12 cellular contexts compared by ENCODE assay signal in the genomic region with DNA sequence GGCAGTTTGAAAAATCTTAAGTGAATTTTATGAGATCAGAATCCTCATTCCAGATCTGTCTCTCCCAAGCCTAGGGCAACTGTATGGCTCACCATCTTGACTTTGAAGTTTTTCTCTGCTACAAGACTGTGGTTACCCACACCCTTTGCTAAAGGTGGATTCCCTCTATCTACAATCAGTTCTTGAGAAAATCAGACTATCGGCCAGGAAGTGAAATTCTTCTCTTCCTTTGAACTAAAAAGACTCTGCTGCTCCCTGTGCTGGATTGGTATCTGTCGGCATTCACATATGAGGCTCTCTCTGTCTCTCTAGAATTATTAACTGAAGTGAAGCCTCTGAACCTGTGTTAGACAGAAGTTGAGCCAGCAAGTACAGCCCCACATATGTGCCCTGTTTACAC.
A peak's percentile ranks its signal among the peaks of the same experiment; 100 is the strongest.
DNase-seq lines count a peak whose midpoint lies in the region; ATAC-seq and TF ChIP-seq lines count a peak whose summit lies in the region.
"Had no signal": no experiment of that assay in that cellular context is flagged by ENCODE, and none has a peak within 500 bp of the region (broad histone marks: within the 10 kb centered on the region; RNA-seq: fewer than 3 reads in every experiment).

No MANE protein-coding gene starts in this region.

- H2AFZ ChIP-seq in KMS-11 (ENCODE audit: low read depth) = no peak overlapping the region

- CTCF ChIA-PET in activated naive CD4-positive, alpha-beta T cell treated with anti-CD3 and anti-CD28 coated beads, Interleukin-2, amount 10 ng/mL, durations not matched to agents 7 days and 5 days (lab: Charles Lee) = no interaction called here

- H3K4me3 Mint-ChIP-seq in activated naive CD4-positive, alpha-beta T cell treated with anti-CD3 and anti-CD28 coated beads, Interleukin-2, amount 10 ng/mL, durations not matched to agents 7 days and 5 days = no peak overlapping the region
- no peak overlapping the region for H3K4me3 Mint-ChIP-seq in effector memory CD8-positive, alpha-beta T cell
- no peak overlapping the region for H3K4me3 Mint-ChIP-seq in stimulated activated effector memory CD8-positive, alpha-beta T cell treated with anti-CD3 and anti-CD28 coated beads, Interleukin-12 subunit alpha, Interleukin-12 subunit beta, amount 100 ng/mL, for 72 hours
- H3K4me3 Mint-ChIP-seq: B cell had no signal

- no peaks in the 10 kb centered on the region for H3K36me3 ChIP-seq in KMS-11 (ENCODE audit: insufficient read depth)

- H3K9ac ChIP-seq in KMS-11 = no peak overlapping the region
- H3K9ac ChIP-seq: SK-N-SH had no signal

- no peak for TF ChIP-seq CTCF in KMS-11 (conservative IDR thresholded peaks at IDR 0.05; ENCODE audit: low read depth, low read length)

- no peaks in the 10 kb centered on the region for H3K27me3 ChIP-seq in KMS-11 (ENCODE audit: insufficient read depth, low read depth)

- peak overlapping the region; percentile 25; the same call in 1 of the 2 replicates for H3K4me2 ChIP-seq in KMS-11
- H3K4me2 ChIP-seq: SK-N-SH had no signal

- H4K20me1 ChIP-seq in KMS-11 (ENCODE audit: insufficient read depth) = no peaks in the 10 kb centered on the region

- peaks cover 13% of the 10 kb centered on the region for H3K27me3 Mint-ChIP-seq in activated naive CD4-positive, alpha-beta T cell treated with anti-CD3 and anti-CD28 coated beads, Interleukin-2, amount 10 ng/mL, durations not matched to agents 7 days and 5 days
- H3K27me3 Mint-ChIP-seq in effector memory CD8-positive, alpha-beta T cell = no peaks in the 10 kb centered on the region
- H3K27me3 Mint-ChIP-seq: B cell had no signal

- H3K36me3 Mint-ChIP-seq in activated naive CD4-positive, alpha-beta T cell treated with anti-CD3 and anti-CD28 coated beads, Interleukin-2, amount 10 ng/mL, durations not matched to agents 7 days and 5 days = peaks cover 1% of the 10 kb centered on the region
- peaks cover 3% of the 10 kb centered on the region for H3K36me3 Mint-ChIP-seq in effector memory CD8-positive, alpha-beta T cell (ENCODE audit: insufficient read depth)
- H3K36me3 Mint-ChIP-seq in stimulated activated effector memory CD8-positive, alpha-beta T cell treated with anti-CD3 and anti-CD28 coated beads, Interleukin-12 subunit alpha, Interleukin-12 subunit beta, amount 100 ng/mL, for 72 hours = peaks cover 4% of the 10 kb centered on the region

- peak; percentile 75 for ATAC-seq in effector memory CD8-positive, alpha-beta T cell (replicated peaks)
- peak; percentile 89 for ATAC-seq in stimulated activated effector memory CD8-positive, alpha-beta T cell treated with anti-CD3 and anti-CD28 coated beads, Interleukin-12 subunit alpha, Interleukin-12 subunit beta, amount 100 ng/mL, for 72 hours
- no peak for ATAC-seq in left cardiac atrium

- H3K4me3 ChIP-seq in KMS-11 (IDR thresholded peaks at IDR 0.05; ENCODE audit: insufficient read depth, low read depth, low read length) = no peak overlapping the region

- intact Hi-C loops in left cardiac atrium (cut with DNase I) = no loop called here

- peak overlapping the region; percentile 1 for H3K27ac Mint-ChIP-seq in activated naive CD4-positive, alpha-beta T cell treated with anti-CD3 and anti-CD28 coated beads, Interleukin-2, amount 10 ng/mL, durations not matched to agents 7 days and 5 days
- H3K27ac Mint-ChIP-seq in effector memory CD8-positive, alpha-beta T cell = no peak overlapping the region
- H3K27ac Mint-ChIP-seq in stimulated activated effector memory CD8-positive, alpha-beta T cell treated with anti-CD3 and anti-CD28 coated beads, Interleukin-12 subunit alpha, Interleukin-12 subunit beta, amount 100 ng/mL, for 72 hours = no peak overlapping the region
- H3K27ac Mint-ChIP-seq: B cell had no signal

- no peaks in the 10 kb centered on the region for H3K79me2 ChIP-seq in KMS-11 (ENCODE audit: insufficient read depth, low read depth)

- DNase-seq in activated naive CD4-positive, alpha-beta T cell treated with anti-CD3 and anti-CD28 coated beads, Interleukin-2, amount 10 ng/mL, durations not matched to agents 7 days and 5 days = peak; percentile 35
- DNase-seq in activated naive CD4-positive, alpha-beta T cell treated with Interleukin-2 at 50 U/mL for 16 hours = no peak
- DNase-seq in effector memory CD8-positive, alpha-beta T cell = no peak
- no peak for DNase-seq in stimulated activated effector memory CD8-positive, alpha-beta T cell treated with anti-CD3 and anti-CD28 coated beads, Interleukin-12 subunit alpha, Interleukin-12 subunit beta, amount 100 ng/mL, for 72 hours (ENCODE audit: low spot score in 2 of 2)
- DNase-seq in left cardiac atrium (no peak), DMS 273 (lab: John Stamatoyannopoulos, UW; ENCODE audit: unreplicated experiment) (no peak), NCI-H1105 treated with DMSO at 0.1 percent for 48 hours (lab: John Stamatoyannopoulos, UW) (no peak)
- DNase-seq: anterior cingulate cortex, occipital lobe, SK-N-SH had no signal

- H3K9me3 Mint-ChIP-seq in activated naive CD4-positive, alpha-beta T cell treated with anti-CD3 and anti-CD28 coated beads, Interleukin-2, amount 10 ng/mL, durations not matched to agents 7 days and 5 days = no peaks in the 10 kb centered on the region
- H3K9me3 Mint-ChIP-seq in effector memory CD8-positive, alpha-beta T cell = no peaks in the 10 kb centered on the region
- H3K9me3 Mint-ChIP-seq in stimulated activated effector memory CD8-positive, alpha-beta T cell treated with anti-CD3 and anti-CD28 coated beads, Interleukin-12 subunit alpha, Interleukin-12 subunit beta, amount 100 ng/mL, for 72 hours = no peaks in the 10 kb centered on the region

- peaks cover 31% of the 10 kb centered on the region for H3K4me1 Mint-ChIP-seq in activated naive CD4-positive, alpha-beta T cell treated with anti-CD3 and anti-CD28 coated beads, Interleukin-2, amount 10 ng/mL, durations not matched to agents 7 days and 5 days
- peaks cover 4 to 8% of the 10 kb centered on the region in 2 donors for H3K4me1 Mint-ChIP-seq in effector memory CD8-positive, alpha-beta T cell (ENCODE audit: low read depth in 2 of 2)
- peaks cover 13% of the 10 kb centered on the region for H3K4me1 Mint-ChIP-seq in stimulated activated effector memory CD8-positive, alpha-beta T cell treated with anti-CD3 and anti-CD28 coated beads, Interleukin-12 subunit alpha, Interleukin-12 subunit beta, amount 100 ng/mL, for 72 hours

- peaks cover 20% of the 10 kb centered on the region for H3K4me1 ChIP-seq in KMS-11 (ENCODE audit: low read depth, poor library complexity, severe bottlenecking)

- H3K27ac ChIP-seq in KMS-11 = no peak overlapping the region

Comparison
In these comparisons a context has a peak if more than half of its experiments do, and no peak if none do; other contexts are left out.
1. ATAC-seq: peak in effector memory CD8-positive, alpha-beta T cell (single experiment) and stimulated activated effector memory CD8-positive, alpha-beta T cell treated with anti-CD3 and anti-CD28 coated beads, Interleukin-12 subunit alpha, Interleukin-12 subunit beta, amount 100 ng/mL, for 72 hours (single experiment); none in left cardiac atrium (0 of 2).